In genomic region chr9:129458155-129458661, GRCh38 we compare ENCODE assay signal across 8 cellular contexts.
A peak's percentile ranks its signal among the peaks of the same experiment; 100 is the strongest.
DNase-seq lines count a peak whose midpoint lies in the region; ATAC-seq and TF ChIP-seq lines count a peak whose summit lies in the region.

No MANE protein-coding gene starts in this region.

- H3K9ac ChIP-seq in colonic mucosa (ENCODE audit: low read depth in 2 of 2, low read length in 2 of 2) = peak overlapping the region; percentile 4 to 56

- H3K36me3 ChIP-seq in colonic mucosa (no peaks in the 10 kb centered on the region), neutrophil (no peaks in the 10 kb centered on the region)

- peaks cover 37% of the 10 kb centered on the region for H3K4me1 Mint-ChIP-seq in CD4-positive, alpha-beta T cell (ENCODE audit: low read depth)
- peaks cover 22% of the 10 kb centered on the region for H3K4me1 Mint-ChIP-seq in T-helper 1 cell treated with Interleukin-12 subunit alpha and Interleukin-12 subunit beta and Interleukin-4 antibody, amounts not matched to agents 30 μg/mL and 1 μg/mL, for 36 hours (ENCODE audit: low read depth)

- H3K4me1 ChIP-seq in colonic mucosa (peaks cover 20% of the 10 kb centered on the region), neutrophil (ENCODE audit: control insufficient read depth in 1 of 2, insufficient read depth in 1 of 2, low read depth in 1 of 2, low read length in 1 of 2) (peaks cover 35 to 38% of the 10 kb centered on the region in 2 experiments)

- H3K9me3 ChIP-seq in CD4-positive, alpha-beta T cell (ENCODE audit: control insufficient read depth, low read length) = no peaks in the 10 kb centered on the region
- H3K9me3 ChIP-seq in colonic mucosa = no peaks in the 10 kb centered on the region
- no peaks in the 10 kb centered on the region for H3K9me3 ChIP-seq in neutrophil

- H3K4me3 ChIP-seq in colonic mucosa (no peak overlapping the region), neutrophil (ENCODE audit: low read depth in 1 of 2, low read length in 1 of 2) (peak overlapping the region in 1 of 2 experiments; percentile 28)

- TF ChIP-seq CTCF in CD4-positive, alpha-beta T cell (IDR thresholded peaks at IDR 0.05) = no peak
- no peak for TF ChIP-seq CTCF in colonic mucosa (IDR thresholded peaks at IDR 0.05)
- TF ChIP-seq CTCF in neutrophil (IDR thresholded peaks at IDR 0.05) = no peak

- POLR2A ChIA-PET in CD4-positive, alpha-beta T cell (lab: Charles Lee) = interaction anchor here (0.8 to 2.9 kb wide), 10 partner anchors 17 to 280 kb away, joined by 3 to 21 read pairs (median 6); partner anchors contain the start of gene IER5L

- CTCF ChIA-PET in CD4-positive, alpha-beta T cell (lab: Charles Lee) = interaction anchor here (1.1 to 3.3 kb wide), 3 partner anchors 138 to 315 kb away, joined by 4 to 12 read pairs (median 7); no protein-coding TSS in a partner anchor

- ATAC-seq in CD4-positive, alpha-beta T cell (ENCODE audit: poor library complexity) = peak; percentile 74
- ATAC-seq in HG02610 (IDR thresholded peaks at IDR 0.05; ENCODE audit: unreplicated experiment) = peak; percentile 41
- no peak for ATAC-seq in GM21619 (IDR thresholded peaks at IDR 0.05; ENCODE audit: unreplicated experiment)
- ATAC-seq in HG02840 (IDR thresholded peaks at IDR 0.05; ENCODE audit: low FRiP score, unreplicated experiment) = no peak

- H3K27ac ChIP-seq in CD4-positive, alpha-beta T cell (ENCODE audit: low read depth, low read length) = peak overlapping the region; percentile 56
- H3K27ac ChIP-seq in colonic mucosa = no peak overlapping the region
- peak overlapping the region; percentile 100 for H3K27ac ChIP-seq in neutrophil

- DNase-seq in CD4-positive, alpha-beta T cell = peak; percentile 49 to 67 (median 54)
- no peak for DNase-seq in colonic mucosa
- DNase-seq in activated CD4-positive, CD25-positive, alpha-beta regulatory T cell (lab: John Stamatoyannopoulos, UW) = no peak

- peak overlapping the region; percentile 83 for H3K27ac Mint-ChIP-seq in CD4-positive, alpha-beta T cell
- peak overlapping the region; percentile 79 for H3K27ac Mint-ChIP-seq in T-helper 1 cell treated with Interleukin-12 subunit alpha and Interleukin-12 subunit beta and Interleukin-4 antibody, amounts not matched to agents 30 μg/mL and 1 μg/mL, for 36 hours

- H3K4me3 Mint-ChIP-seq in CD4-positive, alpha-beta T cell = peak overlapping the region; percentile 72
- peak overlapping the region; percentile 38 for H3K4me3 Mint-ChIP-seq in T-helper 1 cell treated with Interleukin-12 subunit alpha and Interleukin-12 subunit beta and Interleukin-4 antibody, amounts not matched to agents 30 μg/mL and 1 μg/mL, for 36 hours

- no peaks in the 10 kb centered on the region for H3K9me3 Mint-ChIP-seq in CD4-positive, alpha-beta T cell
- no peaks in the 10 kb centered on the region for H3K9me3 Mint-ChIP-seq in T-helper 1 cell treated with Interleukin-12 subunit alpha and Interleukin-12 subunit beta and Interleukin-4 antibody, amounts not matched to agents 30 μg/mL and 1 μg/mL, for 36 hours

- no peaks in the 10 kb centered on the region for H3K27me3 ChIP-seq in CD4-positive, alpha-beta T cell (ENCODE audit: control insufficient read depth, insufficient read depth, low read length)
- H3K27me3 ChIP-seq in colonic mucosa = no peaks in the 10 kb centered on the region
- H3K27me3 ChIP-seq in neutrophil = no peaks in the 10 kb centered on the region

- no peaks in the 10 kb centered on the region for H3K27me3 Mint-ChIP-seq in CD4-positive, alpha-beta T cell
- H3K27me3 Mint-ChIP-seq in T-helper 1 cell treated with Interleukin-12 subunit alpha and Interleukin-12 subunit beta and Interleukin-4 antibody, amounts not matched to agents 30 μg/mL and 1 μg/mL, for 36 hours (ENCODE audit: low read depth) = peaks cover under 1% of the 10 kb centered on the region

- intact Hi-C loops in CD4-positive, alpha-beta T cell (cut with DNase I, micrococcal nuclease) = loop anchor here (5.0 kb wide), 4 partner anchors 39 to 281 kb away; partner anchors contain the start of gene IER5L (in 1 of the 2)
- intact Hi-C loops in colonic mucosa (cut with DNase I) = no loop called here

- no peaks in the 10 kb centered on the region for H3K36me3 Mint-ChIP-seq in CD4-positive, alpha-beta T cell (ENCODE audit: low read depth)
- peaks cover 3% of the 10 kb centered on the region for H3K36me3 Mint-ChIP-seq in T-helper 1 cell treated with Interleukin-12 subunit alpha and Interleukin-12 subunit beta and Interleukin-4 antibody, amounts not matched to agents 30 μg/mL and 1 μg/mL, for 36 hours (ENCODE audit: low read depth)

Comparison
In these comparisons a context has a peak if more than half of its experiments do, and no peak if none do; other contexts are left out.
1. ATAC-seq: peak in CD4-positive, alpha-beta T cell (single experiment) and HG02610 (single experiment); none in GM21619 (single experiment) and HG02840 (single experiment).
2. DNase-seq: peak in CD4-positive, alpha-beta T cell (10 of 10); none in colonic mucosa (single experiment) and activated CD4-positive, CD25-positive, alpha-beta regulatory T cell (0 of 4).